18 cellular contexts compared by ENCODE assay signal in the genomic region with DNA sequence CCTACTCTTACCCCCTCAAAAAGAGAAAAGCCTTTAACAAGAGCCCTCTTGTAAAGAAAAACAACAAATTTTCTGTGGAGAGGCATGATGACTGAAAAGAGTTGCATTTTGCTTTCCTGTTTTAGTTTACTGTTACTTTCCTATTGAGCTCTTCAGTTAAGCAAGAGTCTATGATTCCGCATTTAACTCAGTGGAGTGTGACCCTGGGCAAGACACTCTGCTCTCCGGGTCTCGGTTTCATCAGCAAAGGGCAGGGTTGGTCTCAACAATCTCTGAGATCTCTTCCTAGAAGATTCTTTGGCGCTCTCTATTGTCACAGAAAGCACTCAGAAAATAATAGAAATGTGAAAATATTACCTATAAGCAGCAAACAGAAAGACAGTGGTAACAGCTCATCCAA.
A peak's percentile ranks its signal among the peaks of the same experiment; 100 is the strongest.
DNase-seq lines count a peak whose midpoint lies in the region; ATAC-seq and TF ChIP-seq lines count a peak whose summit lies in the region.
"Had no signal": no experiment of that assay in that cellular context is flagged by ENCODE, and none has a peak within 500 bp of the region (broad histone marks: within the 10 kb centered on the region; RNA-seq: fewer than 3 reads in every experiment).

No MANE protein-coding gene starts in this region.

- no peak for DNase-seq in heart right ventricle
- no peak for DNase-seq in Right ventricle myocardium inferior (ENCODE audit: missing footprints)
- peak in 4 of 7 donors; percentile 39 to 60 (median 47) for DNase-seq in adrenal gland
- no peak for DNase-seq in natural killer cell
- peak in 1 of 2 donors; percentile 23 for DNase-seq in thyroid gland
- DNase-seq in MV-4-11 (lab: John Stamatoyannopoulos, UW): no peak
- DNase-seq in SKM-1 treated with dmso at 0.1 percent for 144 hours (lab: John Stamatoyannopoulos, UW; ENCODE audit: unreplicated experiment): no peak
- DNase-seq: DMS53, GOT3, KBM-7, NCI-H1092, NCI-H1694, NCI-H2107, NCI-H446, NCI-H774, SIG-M5 had no signal

- no peaks in the 10 kb centered on the region for H3K9me3 ChIP-seq in heart right ventricle
- H3K9me3 ChIP-seq in adrenal gland (replicated peaks in 1 of 3): no peaks in the 10 kb centered on the region
- no peaks in the 10 kb centered on the region for H3K9me3 ChIP-seq in thyroid gland

- H3K27ac ChIP-seq in heart right ventricle (peak overlapping the region in 6 of 10 donors; percentile 4 to 87 (median 56)), adrenal gland (peak overlapping the region in 4 of 5 donors; percentile 12 to 42 (median 40)), thyroid gland (peak overlapping the region in 2 of 3 donors; percentile 7 to 40)
- H3K27ac ChIP-seq: HL-60 had no signal

- H3K36me3 ChIP-seq in heart right ventricle: peaks cover 0 to 80% (median 0%) of the 10 kb centered on the region in 9 donors
- peaks cover 0 to 63% of the 10 kb centered on the region in 2 donors for H3K36me3 ChIP-seq in adrenal gland (replicated peaks in 1 of 2)
- H3K36me3 ChIP-seq in thyroid gland: peaks cover 0 to 10% of the 10 kb centered on the region in 2 donors

- H3K36me3 Mint-ChIP-seq in natural killer cell: peaks cover 57% of the 10 kb centered on the region

- no peaks in the 10 kb centered on the region for H3K27me3 Mint-ChIP-seq in natural killer cell (ENCODE audit: low read depth in 2 of 2)

- peaks cover 85 to 86% of the 10 kb centered on the region in 2 donors for H3K4me1 Mint-ChIP-seq in natural killer cell

- intact Hi-C loops in heart right ventricle (cut with DNase I): loop anchor here in 3 of 10 donors (10.0 kb wide), 2 partner anchors 115 to 175 kb away; partner anchors contain the start of gene TGFBR3 (in 2 of the 3)
- intact Hi-C loops in Right ventricle myocardium inferior (cut with DNase I): no loop called here
- intact Hi-C loops in adrenal gland (cut with DNase I): no loop called here
- intact Hi-C loops in natural killer cell (cut with micrococcal nuclease): loop anchor here (5.0 kb wide), 3 partner anchors 42 to 217 kb away; no protein-coding TSS in a partner anchor
- intact Hi-C loops in thyroid gland (cut with DNase I): no loop called here

- no peak for TF ChIP-seq CTCF in heart right ventricle (IDR thresholded peaks at IDR 0.05)
- no peak for TF ChIP-seq CTCF in adrenal gland (IDR thresholded peaks at IDR 0.05)
- no peak for TF ChIP-seq CTCF in natural killer cell (IDR thresholded peaks at IDR 0.05)
- no peak for TF ChIP-seq CTCF in thyroid gland (IDR thresholded peaks at IDR 0.05)

- H3K4me3 ChIP-seq in heart right ventricle: peak overlapping the region in 1 of 10 donors; percentile 2
- no peak overlapping the region for H3K4me3 ChIP-seq in adrenal gland
- no peak overlapping the region for H3K4me3 ChIP-seq in thyroid gland (replicated peaks in 1 of 3)

- H3K4me1 ChIP-seq in heart right ventricle (peaks cover 13 to 74% (median 35%) of the 10 kb centered on the region in 9 donors), adrenal gland (replicated peaks in 1 of 2) (peaks cover 9 to 44% of the 10 kb centered on the region in 2 donors), thyroid gland (peaks cover 11 to 15% of the 10 kb centered on the region in 2 donors)

- no peaks in the 10 kb centered on the region for H3K27me3 ChIP-seq in heart right ventricle
- H3K27me3 ChIP-seq in adrenal gland: no peaks in the 10 kb centered on the region
- no peaks in the 10 kb centered on the region for H3K27me3 ChIP-seq in thyroid gland

- H3K27ac Mint-ChIP-seq in natural killer cell: peak overlapping the region; percentile 94 to 99

- 64 to 77% methylated on average over 4 of the region's 4 CpGs for WGBS in heart right ventricle, 2 donors
- 44 to 48% (median 45%) methylated on average over 4 of the region's 4 CpGs for WGBS in adrenal gland, 4 donors
- 45 to 60% methylated on average over 4 of the region's 4 CpGs for WGBS in thyroid gland, 2 donors

- ATAC-seq in heart right ventricle: no peak
- no peak for ATAC-seq in Right ventricle myocardium inferior
- ATAC-seq in natural killer cell: no peak
- ATAC-seq in GM18505 (IDR thresholded peaks at IDR 0.05; ENCODE audit: unreplicated experiment): no peak

- peak overlapping the region; percentile 54 for H3K4me3 Mint-ChIP-seq in natural killer cell

- no peaks in the 10 kb centered on the region for H3K9me3 Mint-ChIP-seq in natural killer cell

- no peak for TF ChIP-seq POLR2A in adrenal gland (IDR thresholded peaks at IDR 0.05)
- TF ChIP-seq POLR2A in thyroid gland (IDR thresholded peaks at IDR 0.05): no peak
- TF ChIP-seq POLR2A in GM18505 (IDR thresholded peaks at IDR 0.05; ENCODE audit: borderline replicate concordance, extremely low read depth, insufficient read depth, insufficient read length): no peak

Comparison
In these comparisons a context has a peak if more than half of its experiments do, and no peak if none do; other contexts are left out.
1. DNase-seq: peak in adrenal gland (4 of 7); none in heart right ventricle (0 of 2), Right ventricle myocardium inferior (single experiment), natural killer cell (single experiment), MV-4-11 (single experiment) and SKM-1 treated with dmso at 0.1 percent for 144 hours (single experiment).
2. Peak in every context shown above with its lines, with median percentiles within 50 percentile points of each other: H3K27ac ChIP-seq.